ENCODE assay signal across 8 cellular contexts in genomic region chr5:150155258-150156032, GRCh38. TPM values are rescaled to one million over a fixed set of nuclear protein-coding genes. Genes with fewer than 3 reads are reported as not detected.
A peak's percentile ranks its signal among the peaks of the same experiment; 100 is the strongest.
DNase-seq lines count a peak whose midpoint lies in the region; ATAC-seq and TF ChIP-seq lines count a peak whose summit lies in the region.

Gene PDGFRB, minus strand, starts transcription at chr5:150155845. Its CDS starts 18,798 bp downstream, at chr5:150137047.

- H3K27me3 ChIP-seq in A673 (replicated peaks; ENCODE audit: insufficient read depth, low read depth, low read length, poor library complexity) = no peaks in the 10 kb centered on the region

- intact Hi-C loops in A673 (cut with micrococcal nuclease; ENCODE audit: unreplicated experiment) = no loop called here
- intact Hi-C loops in head of caudate nucleus (cut with DNase I) = no loop called here

- H3K9me3 Mint-ChIP-seq in activated naive CD4-positive, alpha-beta T cell treated with anti-CD3 and anti-CD28 coated beads, Interleukin-2, amount 50 U/mL, for 24 hours = no peaks in the 10 kb centered on the region
- no peaks in the 10 kb centered on the region for H3K9me3 Mint-ChIP-seq in osteocyte (ENCODE audit: unreplicated experiment)

- no peaks in the 10 kb centered on the region for H3K9me3 ChIP-seq in A673 (ENCODE audit: low read depth, low read length, poor library complexity, severe bottlenecking)

- H3K36me3 ChIP-seq in A673 (ENCODE audit: insufficient read depth, low read length, poor library complexity, severe bottlenecking) = no peaks in the 10 kb centered on the region

- H3K4me3 ChIP-seq in A673 (ENCODE audit: low read depth, low read length, poor library complexity, severe bottlenecking) = peak within 1 kb of the TSS; percentile 47

- BruUV-seq in A673 (replicated peaks; lab: Mats Ljungman, UMichigan) = no TSS peak

- peaks cover 6% of the 10 kb centered on the region for H3K27me3 Mint-ChIP-seq in activated naive CD4-positive, alpha-beta T cell treated with anti-CD3 and anti-CD28 coated beads, Interleukin-2, amount 50 U/mL, for 24 hours
- H3K27me3 Mint-ChIP-seq in osteocyte (ENCODE audit: unreplicated experiment) = no peaks in the 10 kb centered on the region

- peak; percentile 90 for DNase-seq in A673 (ENCODE audit: low spot score)
- DNase-seq in NCI-H2227 treated with DMSO at 0.1 percent for 48 hours (lab: John Stamatoyannopoulos, UW) = peak; percentile 66
- peak; percentile 56 to 90 (median 80) for DNase-seq in head of caudate nucleus
- peak; percentile 95 for DNase-seq in osteocyte (ENCODE audit: extremely low spot score, unreplicated experiment)
- DNase-seq in ureter (ENCODE audit: low spot score) = peak; percentile 90

- peaks cover 5% of the 10 kb centered on the region for H3K4me1 Mint-ChIP-seq in activated naive CD4-positive, alpha-beta T cell treated with anti-CD3 and anti-CD28 coated beads, Interleukin-2, amount 50 U/mL, for 24 hours
- H3K4me1 Mint-ChIP-seq in osteocyte (ENCODE audit: unreplicated experiment) = peaks cover 72% of the 10 kb centered on the region

- H3K27ac ChIP-seq in A673 (ENCODE audit: low read depth, low read length, poor library complexity, severe bottlenecking) = peak within 1 kb of the TSS; percentile 75

- CTCF ChIA-PET in A673 (lab: Charles Lee) = interaction anchor here (0.7 kb wide), 1 partner anchor 134 kb away, joined by 3 read pairs; no protein-coding TSS in a partner anchor

- peak within 1 kb of the TSS; percentile 85 for H3K4me3 Mint-ChIP-seq in activated naive CD4-positive, alpha-beta T cell treated with anti-CD3 and anti-CD28 coated beads, Interleukin-2, amount 50 U/mL, for 24 hours
- H3K4me3 Mint-ChIP-seq in osteocyte (ENCODE audit: unreplicated experiment) = peak within 1 kb of the TSS; percentile 99

- POLR2A ChIA-PET in A673 (lab: Charles Lee; ENCODE audit: low non-redundant PET) = interaction anchor here (0.6 kb wide), 1 partner anchor 181 kb away, joined by 6 read pairs; no protein-coding TSS in a partner anchor

- H3K4me1 ChIP-seq in A673 (ENCODE audit: insufficient read depth, low read length, poor library complexity, severe bottlenecking) = peaks cover 50% of the 10 kb centered on the region

- H3K36me3 Mint-ChIP-seq in activated naive CD4-positive, alpha-beta T cell treated with anti-CD3 and anti-CD28 coated beads, Interleukin-2, amount 50 U/mL, for 24 hours = no peaks in the 10 kb centered on the region
- peaks cover 26% of the 10 kb centered on the region for H3K36me3 Mint-ChIP-seq in osteocyte (ENCODE audit: unreplicated experiment)

- TF ChIP-seq CTCF in A673 (conservative IDR thresholded peaks at IDR 0.05; ENCODE audit: low read depth, low read length) = no peak
- no peak for TF ChIP-seq CTCF in osteocyte (IDR thresholded peaks at IDR 0.05)

- peak; percentile 59 for ATAC-seq in GM18868 (IDR thresholded peaks at IDR 0.05; ENCODE audit: unreplicated experiment)
- ATAC-seq in GM18519 (IDR thresholded peaks at IDR 0.05; ENCODE audit: low FRiP score, unreplicated experiment) = no peak

- peak within 1 kb of the TSS; percentile 62 for H3K27ac Mint-ChIP-seq in activated naive CD4-positive, alpha-beta T cell treated with anti-CD3 and anti-CD28 coated beads, Interleukin-2, amount 50 U/mL, for 24 hours
- peak within 1 kb of the TSS; percentile 94 for H3K27ac Mint-ChIP-seq in osteocyte (ENCODE audit: unreplicated experiment)

RNA-seq across cellular contexts. Expression of gene PDGFRB, which starts in this region (rescaled TPM):
- total RNA-seq in A673 (2021) (25.9 and 58.3 TPM in 2 replicates), osteocyte (1,093 and 1,131 TPM in 2 replicates), ureter (108 TPM)

Comparison
In these comparisons a context has a peak if more than half of its experiments do, and no peak if none do; other contexts are left out.
1. RNA of gene PDGFRB (total RNA-seq): 1,093 to 1,131 TPM in osteocyte; 108 TPM in ureter (single experiment) and 25.9 to 58.3 TPM in A673; every median in the first group is over 10 times any median in the second.
2. Peak in every context shown above with its lines, with median percentiles within 50 percentile points of each other: DNase-seq.